31 cellular contexts compared by ENCODE assay signal in genomic region chr7:128997161-128997560, GRCh38. TPM values are rescaled to one million over a fixed set of nuclear protein-coding genes. Genes with fewer than 3 reads are reported as not detected.
"Had no signal": no experiment of that assay in that cellular context is flagged by ENCODE, and none has a peak within 500 bp of the region (broad histone marks: within the 10 kb centered on the region; RNA-seq: fewer than 3 reads in every experiment).

No MANE protein-coding gene starts in this region.

- H3K4me3 Mint-ChIP-seq: activated CD4-positive, alpha-beta T cell treated with anti-CD3 and anti-CD28 coated beads for 36 hours; activated naive CD4-positive, alpha-beta T cell treated with anti-CD3 and anti-CD28 coated beads, Interleukin-2, amount 10 ng/mL, durations not matched to agents 7 days and 5 days; activated naive CD8-positive, alpha-beta T cell treated with anti-CD3 and anti-CD28 coated beads, Interleukin-2, amount 10 ng/mL, durations not matched to agents 7 days and 5 days; endodermal cell; memory B cell; naive thymus-derived CD8-positive, alpha-beta T cell; neural crest cell; stimulated activated naive B cell treated with anti-CD40 and anti-IgM and Interleukin-4, amounts not matched to agents 10 μg/mL and 1 μg/mL and 100 μg/mL, for 72 hours; T-helper 17 cell had no signal

- DNase-seq: activated CD4-positive, alpha-beta T cell treated with anti-CD3 and anti-CD28 coated beads for 36 hours; activated CD4-positive, CD25-positive, alpha-beta regulatory T cell; activated CD8-positive, alpha-beta memory T cell treated with anti-CD3 and anti-CD28 coated beads for 24 hours; activated gamma-delta T cell; activated naive CD4-positive, alpha-beta T cell treated with anti-CD3 and anti-CD28 coated beads, Interleukin-2, amount 10 ng/mL, durations not matched to agents 7 days and 5 days; activated naive CD8-positive, alpha-beta T cell treated with anti-CD3 and anti-CD28 coated beads, Interleukin-2, amount 10 ng/mL, durations not matched to agents 7 days and 5 days; central memory CD4-positive, alpha-beta T cell; endodermal cell; gastrocnemius medialis; left colon; naive thymus-derived CD8-positive, alpha-beta T cell; nucleus accumbens; stimulated activated CD4-positive, alpha-beta T cell treated with anti-CD3 and anti-CD28 coated beads, Interleukin-1b, Interleukin-23, amount 100 ng/mL, for 48 hours; stimulated activated CD4-positive, alpha-beta T cell treated with anti-CD3 and anti-CD28 coated beads, Interleukin-4, amount 100 ng/mL, for 4 hours; stimulated activated CD8-positive, alpha-beta memory T cell treated with anti-CD3 and anti-CD28 coated beads, Interleukin-4, amount 100 ng/mL, for 48 hours; stimulated activated naive B cell treated with anti-CD40 and anti-IgM and Interleukin-4, amounts not matched to agents 10 μg/mL and 1 μg/mL and 100 μg/mL, for 72 hours; stomach; T-helper 17 cell; T1000; thyroid gland; upper lobe of left lung had no signal

- H3K9me3 ChIP-seq: ascending aorta, gastrocnemius medialis, right atrium auricular region, stomach, thyroid gland, upper lobe of left lung, vagina had no signal

- H3K4me1 ChIP-seq: ascending aorta, gastrocnemius medialis, parathyroid adenoma, right atrium auricular region, stomach, thyroid gland, upper lobe of left lung, vagina had no signal

- H3K4me2 ChIP-seq: hepatocyte, smooth muscle cell had no signal

- ATAC-seq: activated CD4-positive, alpha-beta T cell treated with anti-CD3 and anti-CD28 coated beads for 36 hours; gastrocnemius medialis; left colon; naive thymus-derived CD8-positive, alpha-beta T cell; stimulated activated naive B cell treated with anti-CD40 and anti-IgM and Interleukin-4, amounts not matched to agents 10 μg/mL and 1 μg/mL and 100 μg/mL, for 72 hours; T-helper 17 cell had no signal

- H2AFZ ChIP-seq: hepatocyte, parathyroid adenoma had no signal

- H3K27me3 ChIP-seq: ascending aorta, gastrocnemius medialis, hepatocyte, right atrium auricular region, stomach, thyroid gland, upper lobe of left lung, vagina had no signal

- H3K27me3 Mint-ChIP-seq: activated CD4-positive, alpha-beta T cell treated with anti-CD3 and anti-CD28 coated beads for 36 hours; activated naive CD4-positive, alpha-beta T cell treated with anti-CD3 and anti-CD28 coated beads, Interleukin-2, amount 10 ng/mL, durations not matched to agents 7 days and 5 days; activated naive CD8-positive, alpha-beta T cell treated with anti-CD3 and anti-CD28 coated beads, Interleukin-2, amount 10 ng/mL, durations not matched to agents 7 days and 5 days; memory B cell; naive thymus-derived CD8-positive, alpha-beta T cell; stimulated activated naive B cell treated with anti-CD40 and anti-IgM and Interleukin-4, amounts not matched to agents 10 μg/mL and 1 μg/mL and 100 μg/mL, for 72 hours; T-helper 17 cell had no signal

- H3K79me2 ChIP-seq: hepatocyte, parathyroid adenoma had no signal

- FAIRE-seq: keratinocyte had no signal

- H3K27ac ChIP-seq: ascending aorta, epithelial cell of prostate, gastrocnemius medialis, hepatocyte, parathyroid adenoma, right atrium auricular region, stomach, thyroid gland, upper lobe of left lung, vagina had no signal

- H3K4me1 Mint-ChIP-seq: activated CD4-positive, alpha-beta T cell treated with anti-CD3 and anti-CD28 coated beads for 36 hours; activated naive CD4-positive, alpha-beta T cell treated with anti-CD3 and anti-CD28 coated beads, Interleukin-2, amount 10 ng/mL, durations not matched to agents 7 days and 5 days; activated naive CD8-positive, alpha-beta T cell treated with anti-CD3 and anti-CD28 coated beads, Interleukin-2, amount 10 ng/mL, durations not matched to agents 7 days and 5 days; memory B cell; neural crest cell; stimulated activated naive B cell treated with anti-CD40 and anti-IgM and Interleukin-4, amounts not matched to agents 10 μg/mL and 1 μg/mL and 100 μg/mL, for 72 hours had no signal

- H3K27ac Mint-ChIP-seq: activated CD4-positive, alpha-beta T cell treated with anti-CD3 and anti-CD28 coated beads for 36 hours; activated naive CD4-positive, alpha-beta T cell treated with anti-CD3 and anti-CD28 coated beads, Interleukin-2, amount 10 ng/mL, durations not matched to agents 7 days and 5 days; activated naive CD8-positive, alpha-beta T cell treated with anti-CD3 and anti-CD28 coated beads, Interleukin-2, amount 10 ng/mL, durations not matched to agents 7 days and 5 days; endodermal cell; memory B cell; stimulated activated naive B cell treated with anti-CD40 and anti-IgM and Interleukin-4, amounts not matched to agents 10 μg/mL and 1 μg/mL and 100 μg/mL, for 72 hours; T-helper 17 cell had no signal

- H3K9me3 Mint-ChIP-seq: activated naive CD4-positive, alpha-beta T cell treated with anti-CD3 and anti-CD28 coated beads, Interleukin-2, amount 10 ng/mL, durations not matched to agents 7 days and 5 days; activated naive CD8-positive, alpha-beta T cell treated with anti-CD3 and anti-CD28 coated beads, Interleukin-2, amount 10 ng/mL, durations not matched to agents 7 days and 5 days; endodermal cell; memory B cell; naive thymus-derived CD8-positive, alpha-beta T cell; neural crest cell; stimulated activated naive B cell treated with anti-CD40 and anti-IgM and Interleukin-4, amounts not matched to agents 10 μg/mL and 1 μg/mL and 100 μg/mL, for 72 hours had no signal

- H3K9ac ChIP-seq: parathyroid adenoma had no signal

- H3K4me3 ChIP-seq: ascending aorta, gastrocnemius medialis, hepatocyte, right atrium auricular region, smooth muscle cell, stomach, thyroid gland, upper lobe of left lung, vagina had no signal

RNA-seq across cellular contexts. Expression of gene IRF5, which starts 59.4 kb away (rescaled TPM):
- total RNA-seq: ascending aorta, neural crest cell had no signal
